ENCODE assay signal across 8 cellular contexts in genomic region chr2:174489520-174489919, GRCh38. TPM values are rescaled to one million over a fixed set of nuclear protein-coding genes. Genes with fewer than 3 reads are reported as not detected.
DNase-seq lines count a peak whose midpoint lies in the region; ATAC-seq and TF ChIP-seq lines count a peak whose summit lies in the region.
"Not testable (repeated sequence)": the region's sequence is repeated elsewhere in the genome, so short reads cannot be mapped to it uniquely, and the experiment has no call there.
"Had no signal": no experiment of that assay in that cellular context is flagged by ENCODE, and none has a peak within 500 bp of the region (broad histone marks: within the 10 kb centered on the region; RNA-seq: fewer than 3 reads in every experiment).

No MANE protein-coding gene starts in this region.

- not testable (repeated sequence) for H2AFZ ChIP-seq in Loucy (ENCODE audit: low read length)

- peak in 3 of 7 experiments; percentile 27 to 59 (median 44) for DNase-seq in CD8-positive, alpha-beta T cell
- DNase-seq in T-helper 2 cell treated with Interferon-gamma antibody and Interleukin-4, amounts not matched to agents 5 μg/mL and 100 μg/mL, for 36 hours (ENCODE audit: low spot score); central memory CD8-positive, alpha-beta T cell (ENCODE audit: low spot score in 2 of 2); natural killer cell treated with Interleukin-12 subunit alpha and Interleukin-12 subunit beta and Interleukin-15 and Interleukin-18, amount 100 ng/mL, for 72 hours (ENCODE audit: low spot score): not testable (repeated sequence)
- peak; percentile 61 for DNase-seq in activated CD8-positive, alpha-beta T cell treated with anti-CD3 and anti-CD28 coated beads, Interleukin-2, amount 10 ng/mL, durations not matched to agents 7 days and 5 days
- DNase-seq in activated gamma-delta T cell treated with Interleukin-2 at 50 U/mL for 16 hours = peak; percentile 21

- not testable (repeated sequence) for TF ChIP-seq CTCF in CD8-positive, alpha-beta T cell (IDR thresholded peaks at IDR 0.05); Loucy (conservative IDR thresholded peaks at IDR 0.05; ENCODE audit: low read length)

- not testable (repeated sequence) for H3K9ac ChIP-seq in Loucy (ENCODE audit: low read depth, low read length, poor library complexity, severe bottlenecking)

- not testable (repeated sequence) for H3K9me3 ChIP-seq in CD8-positive, alpha-beta T cell (ENCODE audit: low read length); Loucy (ENCODE audit: insufficient read depth, low read depth, low read length)

- H3K36me3 ChIP-seq in CD8-positive, alpha-beta T cell (ENCODE audit: insufficient read depth, low read length); Loucy (ENCODE audit: insufficient read depth, low read length): not testable (repeated sequence)

- not testable (repeated sequence) for H3K27me3 Mint-ChIP-seq in CD8-positive, alpha-beta T cell (ENCODE audit: low read depth); T-helper 2 cell treated with Interferon-gamma antibody and Interleukin-4, amounts not matched to agents 5 μg/mL and 100 μg/mL, for 36 hours (ENCODE audit: low read depth); activated CD8-positive, alpha-beta T cell treated with anti-CD3 and anti-CD28 coated beads, Interleukin-2, amount 10 ng/mL, durations not matched to agents 7 days and 5 days (ENCODE audit: low read depth); central memory CD8-positive, alpha-beta T cell; natural killer cell treated with Interleukin-12 subunit alpha and Interleukin-12 subunit beta and Interleukin-15 and Interleukin-18, amount 100 ng/mL, for 72 hours

- H3K4me3 ChIP-seq in CD8-positive, alpha-beta T cell (ENCODE audit: low read depth, low read length); Loucy (ENCODE audit: low read length, poor library complexity, severe bottlenecking): not testable (repeated sequence)

- POLR2A ChIA-PET in CD8-positive, alpha-beta T cell (lab: Charles Lee) = interaction anchor here (0.6 to 0.8 kb wide), 3 partner anchors 24 to 105 kb away, joined by 3 to 6 read pairs (median 6); no protein-coding TSS in a partner anchor
- POLR2A ChIA-PET in activated CD8-positive, alpha-beta T cell treated with anti-CD3 and anti-CD28 coated beads, Interleukin-2, amount 10 ng/mL, durations not matched to agents 7 days and 5 days (lab: Charles Lee) = interaction anchor here (0.6 to 1.1 kb wide), 5 partner anchors 21 to 109 kb away, joined by 3 to 4 read pairs (median 3); no protein-coding TSS in a partner anchor

- not testable (repeated sequence) for H3F3A ChIP-seq in Loucy (ENCODE audit: low read depth)

- H3K79me2 ChIP-seq in Loucy (ENCODE audit: insufficient read depth, low read length) = not testable (repeated sequence)

- not testable (repeated sequence) for H4K20me1 ChIP-seq in Loucy (ENCODE audit: insufficient read depth, low read length, poor library complexity, severe bottlenecking)

- H3K9me3 Mint-ChIP-seq in CD8-positive, alpha-beta T cell; T-helper 2 cell treated with Interferon-gamma antibody and Interleukin-4, amounts not matched to agents 5 μg/mL and 100 μg/mL, for 36 hours; activated CD8-positive, alpha-beta T cell treated with anti-CD3 and anti-CD28 coated beads, Interleukin-2, amount 10 ng/mL, durations not matched to agents 7 days and 5 days (ENCODE audit: insufficient read depth); central memory CD8-positive, alpha-beta T cell; natural killer cell treated with Interleukin-12 subunit alpha and Interleukin-12 subunit beta and Interleukin-15 and Interleukin-18, amount 100 ng/mL, for 72 hours: not testable (repeated sequence)

- not testable (repeated sequence) for H3K27me3 ChIP-seq in CD8-positive, alpha-beta T cell (ENCODE audit: insufficient read depth, low read length); Loucy (ENCODE audit: insufficient read depth, low read length, poor library complexity, severe bottlenecking)

- peak overlapping the region; percentile 58 for H3K4me3 Mint-ChIP-seq in CD8-positive, alpha-beta T cell
- peak overlapping the region; percentile 82 for H3K4me3 Mint-ChIP-seq in T-helper 2 cell treated with Interferon-gamma antibody and Interleukin-4, amounts not matched to agents 5 μg/mL and 100 μg/mL, for 36 hours
- peak overlapping the region; percentile 67 for H3K4me3 Mint-ChIP-seq in activated CD8-positive, alpha-beta T cell treated with anti-CD3 and anti-CD28 coated beads, Interleukin-2, amount 10 ng/mL, durations not matched to agents 7 days and 5 days
- H3K4me3 Mint-ChIP-seq in central memory CD8-positive, alpha-beta T cell = peak overlapping the region; percentile 92
- H3K4me3 Mint-ChIP-seq in natural killer cell treated with Interleukin-12 subunit alpha and Interleukin-12 subunit beta and Interleukin-15 and Interleukin-18, amount 100 ng/mL, for 72 hours = peak overlapping the region; percentile 96

- H3K4me1 Mint-ChIP-seq in CD8-positive, alpha-beta T cell (ENCODE audit: low read depth) = peaks cover 78% of the 10 kb centered on the region
- H3K4me1 Mint-ChIP-seq in T-helper 2 cell treated with Interferon-gamma antibody and Interleukin-4, amounts not matched to agents 5 μg/mL and 100 μg/mL, for 36 hours (ENCODE audit: low read depth) = peaks cover 74% of the 10 kb centered on the region
- H3K4me1 Mint-ChIP-seq in activated CD8-positive, alpha-beta T cell treated with anti-CD3 and anti-CD28 coated beads, Interleukin-2, amount 10 ng/mL, durations not matched to agents 7 days and 5 days (ENCODE audit: low read depth) = peaks cover 81% of the 10 kb centered on the region
- peaks cover 75% of the 10 kb centered on the region for H3K4me1 Mint-ChIP-seq in central memory CD8-positive, alpha-beta T cell
- H3K4me1 Mint-ChIP-seq in natural killer cell treated with Interleukin-12 subunit alpha and Interleukin-12 subunit beta and Interleukin-15 and Interleukin-18, amount 100 ng/mL, for 72 hours (ENCODE audit: low read depth in 2 of 2) = peaks cover 42 to 58% of the 10 kb centered on the region in 2 donors

- peak overlapping the region; percentile 88 for H3K27ac Mint-ChIP-seq in CD8-positive, alpha-beta T cell
- peak overlapping the region; percentile 94 for H3K27ac Mint-ChIP-seq in T-helper 2 cell treated with Interferon-gamma antibody and Interleukin-4, amounts not matched to agents 5 μg/mL and 100 μg/mL, for 36 hours
- peak overlapping the region; percentile 94 for H3K27ac Mint-ChIP-seq in activated CD8-positive, alpha-beta T cell treated with anti-CD3 and anti-CD28 coated beads, Interleukin-2, amount 10 ng/mL, durations not matched to agents 7 days and 5 days
- H3K27ac Mint-ChIP-seq in central memory CD8-positive, alpha-beta T cell (ENCODE audit: low read depth) = peak overlapping the region; percentile 94
- H3K27ac Mint-ChIP-seq in natural killer cell treated with Interleukin-12 subunit alpha and Interleukin-12 subunit beta and Interleukin-15 and Interleukin-18, amount 100 ng/mL, for 72 hours = peak overlapping the region; percentile 88

- H3K36me3 Mint-ChIP-seq in CD8-positive, alpha-beta T cell; T-helper 2 cell treated with Interferon-gamma antibody and Interleukin-4, amounts not matched to agents 5 μg/mL and 100 μg/mL, for 36 hours (ENCODE audit: low read depth); natural killer cell treated with Interleukin-12 subunit alpha and Interleukin-12 subunit beta and Interleukin-15 and Interleukin-18, amount 100 ng/mL, for 72 hours: not testable (repeated sequence)
- H3K36me3 Mint-ChIP-seq in activated CD8-positive, alpha-beta T cell treated with anti-CD3 and anti-CD28 coated beads, Interleukin-2, amount 10 ng/mL, durations not matched to agents 7 days and 5 days (ENCODE audit: low read depth) = peaks cover 16% of the 10 kb centered on the region
- H3K36me3 Mint-ChIP-seq in central memory CD8-positive, alpha-beta T cell (ENCODE audit: insufficient read depth) = peaks cover 15% of the 10 kb centered on the region

- CTCF ChIA-PET in CD8-positive, alpha-beta T cell (lab: Charles Lee) = interaction anchor here (1.0 kb wide), 1 partner anchor 26 kb away, joined by 4 read pairs; no protein-coding TSS in a partner anchor
- CTCF ChIA-PET in activated CD8-positive, alpha-beta T cell treated with anti-CD3 and anti-CD28 coated beads, Interleukin-2, amount 10 ng/mL, durations not matched to agents 7 days and 5 days (lab: Charles Lee) = interaction anchor here (1.3 to 1.7 kb wide), 3 partner anchors 26 to 58 kb away, joined by 3 to 9 read pairs (median 4); no protein-coding TSS in a partner anchor

- peak overlapping the region; percentile 29 for H3K4me2 ChIP-seq in Loucy (ENCODE audit: low read depth, low read length, poor library complexity, severe bottlenecking)

- H3K27ac ChIP-seq in CD8-positive, alpha-beta T cell (ENCODE audit: low read depth, low read length) = peak overlapping the region; percentile 33

- intact Hi-C loops in CD8-positive, alpha-beta T cell (cut with DNase I, micrococcal nuclease) = loop anchor here in 1 of 2 experiments (5.0 to 10.0 kb wide), 4 partner anchors 92 to 1935 kb away; partner anchors contain the start of genes PDK1, SCRN3, SP3 and WIPF1

- peaks cover 70% of the 10 kb centered on the region for H3K4me1 ChIP-seq in CD8-positive, alpha-beta T cell (ENCODE audit: insufficient read depth, low read length)
- H3K4me1 ChIP-seq in Loucy (ENCODE audit: insufficient read depth, low read length, poor library complexity, severe bottlenecking) = peaks cover 22% of the 10 kb centered on the region

- ATAC-seq in CD8-positive, alpha-beta T cell; central memory CD8-positive, alpha-beta T cell (replicated peaks; ENCODE audit: extremely low read depth, poor library complexity, severe bottlenecking); natural killer cell treated with Interleukin-12 subunit alpha and Interleukin-12 subunit beta and Interleukin-15 and Interleukin-18, amount 100 ng/mL, for 72 hours: not testable (repeated sequence)
- peak; percentile 7 for ATAC-seq in activated CD8-positive, alpha-beta T cell treated with anti-CD3 and anti-CD28 coated beads, Interleukin-2, amount 10 ng/mL, durations not matched to agents 7 days and 5 days

- H3K9me2 ChIP-seq in Loucy (replicated peaks; ENCODE audit: low read depth, low read length) = not testable (repeated sequence)

RNA-seq across cellular contexts. Expression of gene GPR155, which starts 2.7 kb away (rescaled TPM):
- total RNA-seq in CD8-positive, alpha-beta T cell = 10 to 100 TPM; 13.3 to 14.4 TPM
- total RNA-seq in activated CD8-positive, alpha-beta T cell treated with anti-CD3 and anti-CD28 coated beads, Interleukin-2, amount 10 ng/mL, durations not matched to agents 7 days and 5 days = 10 to 100 TPM; 17.3 to 19.8 TPM
- 1 to 10 TPM; 3.2 to 3.6 TPM for total RNA-seq in natural killer cell treated with Interleukin-12 subunit alpha and Interleukin-12 subunit beta and Interleukin-15 and Interleukin-18, amount 100 ng/mL, for 72 hours
- total RNA-seq: HT-29 had no signal
